32 cellular contexts compared by ENCODE assay signal in the genomic region with DNA sequence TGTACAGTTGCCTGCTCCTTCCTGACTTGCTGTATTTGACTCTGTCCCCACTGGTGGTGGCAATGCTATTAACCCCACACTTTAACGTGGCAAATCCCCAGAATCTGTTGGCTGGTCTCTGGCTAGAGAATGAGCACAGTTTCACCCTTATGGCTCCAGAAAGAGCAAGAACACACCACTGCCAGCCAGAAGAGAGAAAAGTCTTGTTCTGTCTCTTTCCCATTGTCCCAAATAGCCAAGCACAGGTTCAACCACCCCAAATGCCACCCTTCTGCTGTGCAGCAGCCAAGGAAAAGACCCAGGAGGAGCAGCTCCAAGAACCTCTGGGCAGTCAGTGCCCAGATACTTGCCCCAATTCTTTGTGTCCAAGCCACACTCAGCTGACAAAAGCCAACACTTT. TPM values are rescaled to one million over a fixed set of nuclear protein-coding genes. Genes with fewer than 3 reads are reported as not detected.
"Had no signal": no experiment of that assay in that cellular context is flagged by ENCODE, and none has a peak within 500 bp of the region (broad histone marks: within the 10 kb centered on the region; RNA-seq: fewer than 3 reads in every experiment).

No MANE protein-coding gene starts in this region.

- H3K9me3 ChIP-seq: body of pancreas, Peyer's patch, SJSA1, SK-N-SH had no signal

- H3K27ac Mint-ChIP-seq: activated CD4-positive, alpha-beta T cell treated with anti-CD3 and anti-CD28 coated beads, Interleukin-2, amount 10 ng/mL, durations not matched to agents 24 days and 14 days; activated CD8-positive, alpha-beta T cell treated with anti-CD3 and anti-CD28 coated beads, Interleukin-2, amount 10 ng/mL, durations not matched to agents 7 days and 5 days; activated naive CD4-positive, alpha-beta T cell treated with anti-CD3 and anti-CD28 coated beads, Interleukin-2, amount 50 U/mL, for 24 hours; activated naive CD8-positive, alpha-beta T cell treated with anti-CD3 and anti-CD28 coated beads, Interleukin-2, amount 10 ng/mL, durations not matched to agents 7 days and 5 days; activated T-cell treated with anti-CD3 and anti-CD28 coated beads, Interleukin-2, amount 50 U/mL, for 24 hours; activated T-helper 2 cell treated with anti-CD3 and anti-CD28 coated beads, Interferon-gamma antibody, Interleukin-2, Interleukin-4, amounts not matched to agents 10 μg/mL and 5 μg/mL and 100 μg/mL, durations not matched to agents 14 hours and 24 hours and 36 hours; T-helper 1 cell treated with Interleukin-12 subunit alpha and Interleukin-12 subunit beta and Interleukin-4 antibody, amounts not matched to agents 30 μg/mL and 1 μg/mL, for 36 hours; T-helper 2 cell treated with Interferon-gamma antibody and Interleukin-4, amounts not matched to agents 5 μg/mL and 100 μg/mL, for 36 hours had no signal

- H3K9me3 Mint-ChIP-seq: activated CD4-positive, alpha-beta T cell treated with anti-CD3 and anti-CD28 coated beads, Interleukin-2, amount 10 ng/mL, durations not matched to agents 24 days and 14 days; activated naive CD4-positive, alpha-beta T cell treated with anti-CD3 and anti-CD28 coated beads, Interleukin-2, amount 50 U/mL, for 24 hours; activated naive CD8-positive, alpha-beta T cell treated with anti-CD3 and anti-CD28 coated beads, Interleukin-2, amount 10 ng/mL, durations not matched to agents 7 days and 5 days; activated T-cell treated with anti-CD3 and anti-CD28 coated beads, Interleukin-2, amount 50 U/mL, for 24 hours; activated T-helper 2 cell treated with anti-CD3 and anti-CD28 coated beads, Interferon-gamma antibody, Interleukin-2, Interleukin-4, amounts not matched to agents 10 μg/mL and 5 μg/mL and 100 μg/mL, durations not matched to agents 14 hours and 24 hours and 36 hours; T-helper 1 cell treated with Interleukin-12 subunit alpha and Interleukin-12 subunit beta and Interleukin-4 antibody, amounts not matched to agents 30 μg/mL and 1 μg/mL, for 36 hours; T-helper 2 cell treated with Interferon-gamma antibody and Interleukin-4, amounts not matched to agents 5 μg/mL and 100 μg/mL, for 36 hours had no signal

- H3K4me1 ChIP-seq: body of pancreas, Peyer's patch, SJSA1 had no signal

- H3K36me3 ChIP-seq: Peyer's patch, SJSA1 had no signal

- DNase-seq: activated CD4-positive, alpha-beta T cell treated with anti-CD3 and anti-CD28 coated beads, Interleukin-2, amount 10 ng/mL, durations not matched to agents 24 days and 14 days; activated CD4-positive, alpha-beta T cell treated with anti-CD3 and anti-CD28 coated beads, Interleukin-2, amount 50 U/mL, for 4 hours; activated CD8-positive, alpha-beta T cell treated with anti-CD3 and anti-CD28 coated beads, Interleukin-2, amount 10 ng/mL, durations not matched to agents 7 days and 5 days; activated gamma-delta T cell; activated naive CD4-positive, alpha-beta T cell treated with Interleukin-2 at 50 U/mL for 16 hours; activated naive CD8-positive, alpha-beta T cell treated with anti-CD3 and anti-CD28 coated beads, Interleukin-2, amount 10 ng/mL, durations not matched to agents 7 days and 5 days; activated T-cell treated with anti-CD3 and anti-CD28 coated beads, Interleukin-2, amount 50 U/mL, for 24 hours; body of pancreas; Karpas-422; NCI-H1048; NCI-H1105 treated with DMSO at 0.1 percent for 48 hours; NCI-H1436; NCI-H1694; NCI-H2029; NCI-H345; NCI-H510A; NCI-H526; NK-92 treated with Interleukin-12 subunit alpha and Interleukin-12 subunit beta, amount 100 ng/mL, for 24 hours; PC-3; Peyer's patch; RPMI8226; SHP77 treated with DMSO at 0.1 percent for 48 hours; SK-N-SH had no signal

- H3K36me3 Mint-ChIP-seq: activated naive CD4-positive, alpha-beta T cell treated with anti-CD3 and anti-CD28 coated beads, Interleukin-2, amount 50 U/mL, for 24 hours; activated naive CD8-positive, alpha-beta T cell treated with anti-CD3 and anti-CD28 coated beads, Interleukin-2, amount 10 ng/mL, durations not matched to agents 7 days and 5 days had no signal

- H3K4me3 Mint-ChIP-seq: activated CD4-positive, alpha-beta T cell treated with anti-CD3 and anti-CD28 coated beads, Interleukin-2, amount 10 ng/mL, durations not matched to agents 24 days and 14 days; activated CD8-positive, alpha-beta T cell treated with anti-CD3 and anti-CD28 coated beads, Interleukin-2, amount 10 ng/mL, durations not matched to agents 7 days and 5 days; activated naive CD4-positive, alpha-beta T cell treated with anti-CD3 and anti-CD28 coated beads, Interleukin-2, amount 50 U/mL, for 24 hours; activated naive CD8-positive, alpha-beta T cell treated with anti-CD3 and anti-CD28 coated beads, Interleukin-2, amount 10 ng/mL, durations not matched to agents 7 days and 5 days; activated T-cell treated with anti-CD3 and anti-CD28 coated beads, Interleukin-2, amount 50 U/mL, for 24 hours; T-helper 1 cell treated with Interleukin-12 subunit alpha and Interleukin-12 subunit beta and Interleukin-4 antibody, amounts not matched to agents 30 μg/mL and 1 μg/mL, for 36 hours; T-helper 2 cell treated with Interferon-gamma antibody and Interleukin-4, amounts not matched to agents 5 μg/mL and 100 μg/mL, for 36 hours had no signal

- H3K4me3 ChIP-seq: body of pancreas, K562, Peyer's patch, SJSA1 had no signal

- H3K4me1 Mint-ChIP-seq: activated CD4-positive, alpha-beta T cell treated with anti-CD3 and anti-CD28 coated beads, Interleukin-2, amount 10 ng/mL, durations not matched to agents 24 days and 14 days; activated naive CD4-positive, alpha-beta T cell treated with anti-CD3 and anti-CD28 coated beads, Interleukin-2, amount 50 U/mL, for 24 hours; activated naive CD8-positive, alpha-beta T cell treated with anti-CD3 and anti-CD28 coated beads, Interleukin-2, amount 10 ng/mL, durations not matched to agents 7 days and 5 days had no signal

- ATAC-seq: activated CD8-positive, alpha-beta T cell treated with anti-CD3 and anti-CD28 coated beads, Interleukin-2, amount 10 ng/mL, durations not matched to agents 7 days and 5 days; body of pancreas; K562; PC-3 had no signal

RNA-seq across cellular contexts. Expression of a gene that starts 54.9 kb away (rescaled TPM):
- total RNA-seq: activated CD8-positive, alpha-beta T cell treated with anti-CD3 and anti-CD28 coated beads, Interleukin-2, amount 10 ng/mL, durations not matched to agents 7 days and 5 days; activated naive CD8-positive, alpha-beta T cell treated with anti-CD3 and anti-CD28 coated beads, Interleukin-2, amount 10 ng/mL, durations not matched to agents 7 days and 5 days; activated T-helper 2 cell treated with anti-CD3 and anti-CD28 coated beads, Interferon-gamma antibody, Interleukin-2, Interleukin-4, amounts not matched to agents 10 μg/mL and 5 μg/mL and 100 μg/mL, durations not matched to agents 14 hours and 24 hours and 36 hours; astrocyte; body of pancreas; bronchial epithelial cell; K562; MCF 10A; PC-3; Peyer's patch; SJSA1 had no signal
- polyA plus RNA-seq: SK-N-SH had no signal
